In genomic region chr5:115995351-115995750, GRCh38 we compare ENCODE assay signal across 11 cellular contexts. TPM values are rescaled to one million over a fixed set of nuclear protein-coding genes. Genes with fewer than 3 reads are reported as not detected.
"Had no signal": no experiment of that assay in that cellular context is flagged by ENCODE, and none has a peak within 500 bp of the region (broad histone marks: within the 10 kb centered on the region; RNA-seq: fewer than 3 reads in every experiment).

No MANE protein-coding gene starts in this region.

- H3K4me1 ChIP-seq: HAP-1 had no signal

- DNase-seq: GM23248, GOT3, H7, HFFc6, KG1 had no signal

- H3K4me3 ChIP-seq: GM23248, HAP-1 had no signal

- ATAC-seq: HCT116 had no signal

- H2AFZ ChIP-seq: GM23248 had no signal

- H3K27ac ChIP-seq: GM23248 had no signal

- H3K9ac ChIP-seq: GM23248 had no signal

- FAIRE-seq: HTR-8/SVneo had no signal

- H3K36me3 ChIP-seq: HAP-1 had no signal

- H3K9me3 ChIP-seq: HAP-1 had no signal

RNA-seq across cellular contexts. Expression of gene LVRN, which starts 33.1 kb away (rescaled TPM):
- total RNA-seq: H4, HT-29 had no signal
- polyA plus RNA-seq: IgD-negative memory B cell had no signal

RNA-seq across cellular contexts. Expression of gene ARL14EPL, which starts 36.9 kb away (rescaled TPM):
- total RNA-seq: GM23248, H7, HFFc6, HT-29 had no signal
- polyA plus RNA-seq: GM23248 had no signal
